ENCODE assay signal across 10 cellular contexts in the genomic region with DNA sequence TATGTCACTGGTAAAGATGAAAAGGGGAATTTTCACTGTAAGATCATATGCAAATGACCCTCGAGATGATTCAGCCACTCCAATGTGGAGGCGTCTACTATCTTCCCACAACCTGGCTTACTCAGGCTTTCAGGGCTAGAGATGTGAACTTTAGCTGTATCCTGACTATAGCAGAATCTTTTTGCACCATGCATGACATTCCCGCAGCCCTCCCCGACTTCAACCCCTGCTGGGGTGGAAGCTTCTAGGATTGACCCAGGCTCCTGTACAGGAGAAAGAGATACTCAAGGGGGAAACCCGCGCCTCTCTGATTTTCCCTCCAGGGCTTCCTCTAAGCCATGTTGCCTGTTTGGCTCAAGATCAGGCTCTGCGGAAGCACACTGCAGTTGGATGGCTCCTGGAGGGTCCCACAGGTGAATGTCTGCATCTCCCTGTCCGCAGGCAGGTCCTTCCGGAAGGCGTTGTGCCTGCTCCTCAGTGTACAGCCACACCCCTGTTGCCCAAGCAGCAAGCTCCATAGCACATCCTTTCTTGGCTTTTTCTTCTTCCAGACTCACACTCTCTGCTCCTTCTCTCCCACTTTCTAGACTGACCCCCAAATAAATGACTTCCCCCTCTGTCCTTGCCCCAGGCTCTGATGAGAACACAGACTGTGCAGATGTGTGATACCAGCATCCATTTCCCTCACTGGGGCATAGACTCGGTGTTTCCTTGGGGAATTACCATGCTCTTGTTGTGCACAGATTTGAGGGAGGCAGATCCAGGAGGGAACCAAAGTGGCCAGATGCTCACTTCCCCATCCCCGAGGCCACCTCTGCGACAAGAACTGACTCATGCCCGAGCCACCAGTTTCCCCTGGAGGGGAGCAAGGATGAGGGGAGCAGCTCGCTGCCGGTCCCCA. TPM values are rescaled to one million over a fixed set of nuclear protein-coding genes. Genes with fewer than 3 reads are reported as not detected.
DNase-seq lines count a peak whose midpoint lies in the region; ATAC-seq and TF ChIP-seq lines count a peak whose summit lies in the region.
"Had no signal": no experiment of that assay in that cellular context is flagged by ENCODE, and none has a peak within 500 bp of the region (broad histone marks: within the 10 kb centered on the region; RNA-seq: fewer than 3 reads in every experiment).

No MANE protein-coding gene starts in this region.

- H3K27ac ChIP-seq in prostate gland (no peak overlapping the region), PC-3 (ENCODE audit: low read length) (no peak overlapping the region)

- peaks cover 11% of the 10 kb centered on the region for H3K36me3 Mint-ChIP-seq in T-helper 17 cell (ENCODE audit: low read depth)

- no peak overlapping the region for H2AFZ ChIP-seq in PC-3 (ENCODE audit: low read length)

- no peak for TF ChIP-seq POLR2A in prostate gland (IDR thresholded peaks at IDR 0.05)

- H3K36me3 ChIP-seq in prostate gland (no peaks in the 10 kb centered on the region), PC-3 (ENCODE audit: low read depth, low read length) (no peaks in the 10 kb centered on the region)

- H3K9me3 ChIP-seq in T-helper 17 cell (ENCODE audit: control insufficient read depth, low read length, poor library complexity, severe bottlenecking) (no peaks in the 10 kb centered on the region), prostate gland (no peaks in the 10 kb centered on the region), PC-3 (ENCODE audit: low read length) (no peaks in the 10 kb centered on the region)

- POLR2A ChIA-PET in PC-3 (lab: Charles Lee; ENCODE audit: unreplicated experiment), result no interaction called here

- H3K4me1 ChIP-seq in prostate gland (replicated peaks) (no peaks in the 10 kb centered on the region), PC-3 (ENCODE audit: insufficient read depth, low read length) (no peaks in the 10 kb centered on the region)

- peak; percentile 74 for DNase-seq in A172 (ENCODE audit: low spot score)
- peak; percentile 40 for DNase-seq in LHCN-M2 (ENCODE audit: low read depth)
- peak; percentile 44 for DNase-seq in fibroblast of mammary gland (ENCODE audit: low read depth)
- no peak for DNase-seq in T-helper 17 cell
- no peak for DNase-seq in prostate gland (ENCODE audit: low spot score)
- no peak for DNase-seq in SIG-M5 (lab: John Stamatoyannopoulos, UW)
- no peak for DNase-seq in PC-3
- DNase-seq: right cardiac atrium had no signal

- no peak overlapping the region for H3K9ac ChIP-seq in PC-3 (ENCODE audit: low read length)

- no peak overlapping the region for H3K4me3 Mint-ChIP-seq in T-helper 17 cell
- H3K4me3 Mint-ChIP-seq: dendritic cell treated with granulocyte-macrophage colony-stimulating factor and Interleukin-4, amounts not matched to agents 40 ng/mL and 50 ng/mL, for 4 days had no signal

- peak; percentile 56 for ATAC-seq in GM19372 (IDR thresholded peaks at IDR 0.05; ENCODE audit: low read depth, unreplicated experiment)
- ATAC-seq in T-helper 17 cell, result no peak
- ATAC-seq in PC-3, result no peak
- ATAC-seq: right cardiac atrium had no signal

- no peak overlapping the region for H3K4me2 ChIP-seq in PC-3 (ENCODE audit: low read length)

- peaks cover 85% of the 10 kb centered on the region for H3K27me3 Mint-ChIP-seq in T-helper 17 cell

- no peaks in the 10 kb centered on the region for H4K20me1 ChIP-seq in PC-3 (ENCODE audit: low read length)

- peaks cover 8% of the 10 kb centered on the region for H3K4me1 Mint-ChIP-seq in T-helper 17 cell

- H3K4me3 ChIP-seq in fibroblast of mammary gland (ENCODE audit: control insufficient read depth, low read depth, low read length) (no peak overlapping the region), prostate gland (no peak overlapping the region), PC-3 (ENCODE audit: low read length) (no peak overlapping the region)

- no peaks in the 10 kb centered on the region for H3K9me2 ChIP-seq in PC-3 (replicated peaks; ENCODE audit: low read length)

- H3K79me2 ChIP-seq in PC-3 (ENCODE audit: low read length), result no peaks in the 10 kb centered on the region

- CTCF ChIA-PET in PC-3 (lab: Charles Lee), result no interaction called here

- H3K27me3 ChIP-seq in prostate gland (replicated peaks; ENCODE audit: insufficient read depth) (peaks cover 3% of the 10 kb centered on the region), PC-3 (ENCODE audit: low read length) (peaks cover 53% of the 10 kb centered on the region)

- H3K27ac Mint-ChIP-seq in T-helper 17 cell, result no peak overlapping the region
- H3K27ac Mint-ChIP-seq: dendritic cell treated with granulocyte-macrophage colony-stimulating factor and Interleukin-4, amounts not matched to agents 40 ng/mL and 50 ng/mL, for 4 days had no signal

- no peaks in the 10 kb centered on the region for H3F3A ChIP-seq in PC-3 (ENCODE audit: low read length, unreplicated experiment)

- no TSS peak for BruUV-seq in PC-3 (replicated peaks; lab: Mats Ljungman, UMichigan)

- intact Hi-C loops in prostate gland (cut with DNase I), result no loop called here
- intact Hi-C loops in PC-3 (cut with micrococcal nuclease), result no loop called here

- no peak for TF ChIP-seq CTCF in fibroblast of mammary gland (conservative IDR thresholded peaks at IDR 0.05; ENCODE audit: control insufficient read depth, insufficient read depth, low read depth, low read length)
- no peak for TF ChIP-seq CTCF in prostate gland (IDR thresholded peaks at IDR 0.05)
- no peak for TF ChIP-seq CTCF in PC-3 (conservative IDR thresholded peaks at IDR 0.05; ENCODE audit: low read depth, low read length)

- WGBS in prostate gland, result 64% methylated on average over 16 of the region's 16 CpGs

RNA-seq across cellular contexts. Expression of gene POP4, which starts 29.1 kb away (rescaled TPM):
- 160 and 196 TPM in 2 replicates for total RNA-seq in A172 (2014; rRNA removed; shearing (Covaris generic))
- total RNA-seq in LHCN-M2 (2014; rRNA removed) (94.4 and 101 TPM in 2 replicates), T-helper 17 cell (10 to 100 TPM; 48.8 to 56.6 TPM), prostate gland (10 to 100 TPM; 62.1 to 94.2 TPM), PC-3 (2014; rRNA removed) (99.7 and 115 TPM in 2 replicates)
- 97.8 TPM for polyA plus RNA-seq in LHCN-M2 (2012)

RNA-seq across cellular contexts. Expression of gene VSTM2B, which starts 51.2 kb away (rescaled TPM):
- total RNA-seq in A172 (2014; rRNA removed; shearing (Covaris generic)), result not detected in 2 replicates
- total RNA-seq in LHCN-M2 (2014; rRNA removed), result not detected in 2 replicates
- not detected for polyA plus RNA-seq in LHCN-M2 (2012)
- total RNA-seq in T-helper 17 cell, result not detected
- not detected for total RNA-seq in prostate gland
- not detected in 2 replicates for total RNA-seq in PC-3 (2014; rRNA removed)
- total RNA-seq: right cardiac atrium had no signal
- polyA plus RNA-seq: right cardiac atrium had no signal

Comparison
In these comparisons a context has a peak if more than half of its experiments do, and no peak if none do; other contexts are left out.
1. DNase-seq: peak in A172 (single experiment), LHCN-M2 (single experiment) and fibroblast of mammary gland (single experiment); none in T-helper 17 cell (0 of 3), prostate gland (single experiment), SIG-M5 (single experiment) and PC-3 (single experiment).